1 cellular context compared by ENCODE assay signal in genomic region chr5:131265318-131265803, GRCh38.
TF ChIP-seq lines count a peak whose summit lies in the region.

No MANE protein-coding gene starts in this region.

TF ChIP-seq in GM12878, 131 proteins besides CTCF, POLR2A, EP300 and RAD21 (continued from another document and continues in another):
- TF ChIP-seq, protein P1, sequence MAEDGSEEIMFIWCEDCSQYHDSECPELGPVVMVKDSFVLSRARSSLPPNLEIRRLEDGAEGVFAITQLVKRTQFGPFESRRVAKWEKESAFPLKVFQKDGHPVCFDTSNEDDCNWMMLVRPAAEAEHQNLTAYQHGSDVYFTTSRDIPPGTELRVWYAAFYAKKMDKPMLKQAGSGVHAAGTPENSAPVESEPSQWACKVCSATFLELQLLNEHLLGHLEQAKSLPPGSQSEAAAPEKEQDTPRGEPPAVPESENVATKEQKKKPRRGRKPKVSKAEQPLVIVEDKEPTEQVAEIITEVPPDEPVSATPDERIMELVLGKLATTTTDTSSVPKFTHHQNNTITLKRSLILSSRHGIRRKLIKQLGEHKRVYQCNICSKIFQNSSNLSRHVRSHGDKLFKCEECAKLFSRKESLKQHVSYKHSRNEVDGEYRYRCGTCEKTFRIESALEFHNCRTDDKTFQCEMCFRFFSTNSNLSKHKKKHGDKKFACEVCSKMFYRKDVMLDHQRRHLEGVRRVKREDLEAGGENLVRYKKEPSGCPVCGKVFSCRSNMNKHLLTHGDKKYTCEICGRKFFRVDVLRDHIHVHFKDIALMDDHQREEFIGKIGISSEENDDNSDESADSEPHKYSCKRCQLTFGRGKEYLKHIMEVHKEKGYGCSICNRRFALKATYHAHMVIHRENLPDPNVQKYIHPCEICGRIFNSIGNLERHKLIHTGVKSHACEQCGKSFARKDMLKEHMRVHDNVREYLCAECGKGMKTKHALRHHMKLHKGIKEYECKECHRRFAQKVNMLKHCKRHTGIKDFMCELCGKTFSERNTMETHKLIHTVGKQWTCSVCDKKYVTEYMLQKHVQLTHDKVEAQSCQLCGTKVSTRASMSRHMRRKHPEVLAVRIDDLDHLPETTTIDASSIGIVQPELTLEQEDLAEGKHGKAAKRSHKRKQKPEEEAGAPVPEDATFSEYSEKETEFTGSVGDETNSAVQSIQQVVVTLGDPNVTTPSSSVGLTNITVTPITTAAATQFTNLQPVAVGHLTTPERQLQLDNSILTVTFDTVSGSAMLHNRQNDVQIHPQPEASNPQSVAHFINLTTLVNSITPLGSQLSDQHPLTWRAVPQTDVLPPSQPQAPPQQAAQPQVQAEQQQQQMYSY (CRISPR knock-in tag; IDR thresholded peaks at IDR 0.05), result no peak
- TF ChIP-seq NRF1 (conservative IDR thresholded peaks at IDR 0.05; ENCODE audit: low read depth, low read length) (no peak), PML (IDR thresholded peaks at IDR 0.05; ENCODE audit: low read length) (0 out of 2 replicates have a peak, but pooled peaks have one; percentile 28), HSF1 (IDR thresholded peaks at IDR 0.05; ENCODE audit: low read depth, low read length) (no peak), RB1 (IDR thresholded peaks at IDR 0.05; ENCODE audit: borderline replicate concordance) (no peak; the same call in 1 of the 2 replicates), RBBP5 (conservative IDR thresholded peaks at IDR 0.05) (no peak), BMI1 (IDR thresholded peaks at IDR 0.05; ENCODE audit: borderline replicate concordance) (0 out of 2 replicates have a peak, but pooled peaks have one; percentile 20), TAF1 (IDR thresholded peaks at IDR 0.05; ENCODE audit: borderline replicate concordance, low read depth, low read length) (no peak), E2F4 (IDR thresholded peaks at IDR 0.05; ENCODE audit: low read depth, low read length) (no peak), JUNB (IDR thresholded peaks at IDR 0.05) (peak; percentile 84), ETV6 (conservative IDR thresholded peaks at IDR 0.05 in 1 of 2, IDR thresholded peaks at IDR 0.05 in 1 of 2; ENCODE audit: borderline replicate concordance in 1 of 2, low read depth in 1 of 2) (no peak), IRF5 (IDR thresholded peaks at IDR 0.05; ENCODE audit: borderline replicate concordance) (no peak), RAD51 (IDR thresholded peaks at IDR 0.05) (0 out of 2 replicates have a peak, but pooled peaks have one; percentile 19), IRF4 (IDR thresholded peaks at IDR 0.05; ENCODE audit: low read depth, low read length) (no peak), CEBPB (IDR thresholded peaks at IDR 0.05; ENCODE audit: borderline replicate concordance in 1 of 2, low read depth in 2 of 2, low read length in 2 of 2) (no peak), RELA (IDR thresholded peaks at IDR 0.05; ENCODE audit: borderline replicate concordance, partially characterized antibody) (no peak), CBFB (IDR thresholded peaks at IDR 0.05; ENCODE audit: low read depth) (no peak), IKZF1 (conservative IDR thresholded peaks at IDR 0.05) (peak; percentile 72), POLR2AphosphoS2 (IDR thresholded peaks at IDR 0.05; ENCODE audit: low read depth, low read length) (no peak; the same call in 1 of the 2 replicates), STAT3 (IDR thresholded peaks at IDR 0.05; ENCODE audit: low read depth, low read length) (no peak), ATF7 (IDR thresholded peaks at IDR 0.05; ENCODE audit: low read depth) (peak; percentile 70), MYC (IDR thresholded peaks at IDR 0.05; ENCODE audit: insufficient read depth, insufficient read length, insufficient replicate concordance, low read length, severe bottlenecking) (no peak), MTA2 (IDR thresholded peaks at IDR 0.05; ENCODE audit: low read depth) (peak; percentile 68), SMC3 (IDR thresholded peaks at IDR 0.05; ENCODE audit: borderline replicate concordance, low read length) (peak; percentile 3; the same call in 1 of the 2 replicates), ZNF207 (IDR thresholded peaks at IDR 0.05; ENCODE audit: borderline replicate concordance) (no peak), BCL11A (IDR thresholded peaks at IDR 0.05; ENCODE audit: low read depth, low read length) (no peak), RFX5 (IDR thresholded peaks at IDR 0.05; ENCODE audit: low read depth, low read length) (no peak), MTA3 (IDR thresholded peaks at IDR 0.05; ENCODE audit: borderline replicate concordance, low read length) (no peak), SREBF2 (IDR thresholded peaks at IDR 0.05; ENCODE audit: low read length) (no peak), SPI1 (IDR thresholded peaks at IDR 0.05; ENCODE audit: borderline replicate concordance, insufficient read depth, low read depth, low read length) (no peak), KLF5 (IDR thresholded peaks at IDR 0.05; ENCODE audit: partially characterized antibody) (no peak)
- TF ChIP-seq, protein P2, sequence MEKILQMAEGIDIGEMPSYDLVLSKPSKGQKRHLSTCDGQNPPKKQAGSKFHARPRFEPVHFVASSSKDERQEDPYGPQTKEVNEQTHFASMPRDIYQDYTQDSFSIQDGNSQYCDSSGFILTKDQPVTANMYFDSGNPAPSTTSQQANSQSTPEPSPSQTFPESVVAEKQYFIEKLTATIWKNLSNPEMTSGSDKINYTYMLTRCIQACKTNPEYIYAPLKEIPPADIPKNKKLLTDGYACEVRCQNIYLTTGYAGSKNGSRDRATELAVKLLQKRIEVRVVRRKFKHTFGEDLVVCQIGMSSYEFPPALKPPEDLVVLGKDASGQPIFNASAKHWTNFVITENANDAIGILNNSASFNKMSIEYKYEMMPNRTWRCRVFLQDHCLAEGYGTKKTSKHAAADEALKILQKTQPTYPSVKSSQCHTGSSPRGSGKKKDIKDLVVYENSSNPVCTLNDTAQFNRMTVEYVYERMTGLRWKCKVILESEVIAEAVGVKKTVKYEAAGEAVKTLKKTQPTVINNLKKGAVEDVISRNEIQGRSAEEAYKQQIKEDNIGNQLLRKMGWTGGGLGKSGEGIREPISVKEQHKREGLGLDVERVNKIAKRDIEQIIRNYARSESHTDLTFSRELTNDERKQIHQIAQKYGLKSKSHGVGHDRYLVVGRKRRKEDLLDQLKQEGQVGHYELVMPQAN (conservative IDR thresholded peaks at IDR 0.05), result peak; percentile 70; the same call in 1 of the 2 replicates
- TF ChIP-seq, protein P3, sequence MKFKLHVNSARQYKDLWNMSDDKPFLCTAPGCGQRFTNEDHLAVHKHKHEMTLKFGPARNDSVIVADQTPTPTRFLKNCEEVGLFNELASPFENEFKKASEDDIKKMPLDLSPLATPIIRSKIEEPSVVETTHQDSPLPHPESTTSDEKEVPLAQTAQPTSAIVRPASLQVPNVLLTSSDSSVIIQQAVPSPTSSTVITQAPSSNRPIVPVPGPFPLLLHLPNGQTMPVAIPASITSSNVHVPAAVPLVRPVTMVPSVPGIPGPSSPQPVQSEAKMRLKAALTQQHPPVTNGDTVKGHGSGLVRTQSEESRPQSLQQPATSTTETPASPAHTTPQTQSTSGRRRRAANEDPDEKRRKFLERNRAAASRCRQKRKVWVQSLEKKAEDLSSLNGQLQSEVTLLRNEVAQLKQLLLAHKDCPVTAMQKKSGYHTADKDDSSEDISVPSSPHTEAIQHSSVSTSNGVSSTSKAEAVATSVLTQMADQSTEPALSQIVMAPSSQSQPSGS (IDR thresholded peaks at IDR 0.05; ENCODE audit: low read length), result peak; percentile 48; the same call in 1 of the 2 replicates
- TF ChIP-seq, protein P4, sequence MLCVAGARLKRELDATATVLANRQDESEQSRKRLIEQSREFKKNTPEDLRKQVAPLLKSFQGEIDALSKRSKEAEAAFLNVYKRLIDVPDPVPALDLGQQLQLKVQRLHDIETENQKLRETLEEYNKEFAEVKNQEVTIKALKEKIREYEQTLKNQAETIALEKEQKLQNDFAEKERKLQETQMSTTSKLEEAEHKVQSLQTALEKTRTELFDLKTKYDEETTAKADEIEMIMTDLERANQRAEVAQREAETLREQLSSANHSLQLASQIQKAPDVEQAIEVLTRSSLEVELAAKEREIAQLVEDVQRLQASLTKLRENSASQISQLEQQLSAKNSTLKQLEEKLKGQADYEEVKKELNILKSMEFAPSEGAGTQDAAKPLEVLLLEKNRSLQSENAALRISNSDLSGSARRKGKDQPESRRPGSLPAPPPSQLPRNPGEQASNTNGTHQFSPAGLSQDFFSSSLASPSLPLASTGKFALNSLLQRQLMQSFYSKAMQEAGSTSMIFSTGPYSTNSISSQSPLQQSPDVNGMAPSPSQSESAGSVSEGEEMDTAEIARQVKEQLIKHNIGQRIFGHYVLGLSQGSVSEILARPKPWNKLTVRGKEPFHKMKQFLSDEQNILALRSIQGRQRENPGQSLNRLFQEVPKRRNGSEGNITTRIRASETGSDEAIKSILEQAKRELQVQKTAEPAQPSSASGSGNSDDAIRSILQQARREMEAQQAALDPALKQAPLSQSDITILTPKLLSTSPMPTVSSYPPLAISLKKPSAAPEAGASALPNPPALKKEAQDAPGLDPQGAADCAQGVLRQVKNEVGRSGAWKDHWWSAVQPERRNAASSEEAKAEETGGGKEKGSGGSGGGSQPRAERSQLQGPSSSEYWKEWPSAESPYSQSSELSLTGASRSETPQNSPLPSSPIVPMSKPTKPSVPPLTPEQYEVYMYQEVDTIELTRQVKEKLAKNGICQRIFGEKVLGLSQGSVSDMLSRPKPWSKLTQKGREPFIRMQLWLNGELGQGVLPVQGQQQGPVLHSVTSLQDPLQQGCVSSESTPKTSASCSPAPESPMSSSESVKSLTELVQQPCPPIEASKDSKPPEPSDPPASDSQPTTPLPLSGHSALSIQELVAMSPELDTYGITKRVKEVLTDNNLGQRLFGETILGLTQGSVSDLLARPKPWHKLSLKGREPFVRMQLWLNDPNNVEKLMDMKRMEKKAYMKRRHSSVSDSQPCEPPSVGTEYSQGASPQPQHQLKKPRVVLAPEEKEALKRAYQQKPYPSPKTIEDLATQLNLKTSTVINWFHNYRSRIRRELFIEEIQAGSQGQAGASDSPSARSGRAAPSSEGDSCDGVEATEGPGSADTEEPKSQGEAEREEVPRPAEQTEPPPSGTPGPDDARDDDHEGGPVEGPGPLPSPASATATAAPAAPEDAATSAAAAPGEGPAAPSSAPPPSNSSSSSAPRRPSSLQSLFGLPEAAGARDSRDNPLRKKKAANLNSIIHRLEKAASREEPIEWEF (IDR thresholded peaks at IDR 0.05; ENCODE audit: insufficient replicate concordance, low read depth, low read length), result no peak
- TF ChIP-seq, protein P5, sequence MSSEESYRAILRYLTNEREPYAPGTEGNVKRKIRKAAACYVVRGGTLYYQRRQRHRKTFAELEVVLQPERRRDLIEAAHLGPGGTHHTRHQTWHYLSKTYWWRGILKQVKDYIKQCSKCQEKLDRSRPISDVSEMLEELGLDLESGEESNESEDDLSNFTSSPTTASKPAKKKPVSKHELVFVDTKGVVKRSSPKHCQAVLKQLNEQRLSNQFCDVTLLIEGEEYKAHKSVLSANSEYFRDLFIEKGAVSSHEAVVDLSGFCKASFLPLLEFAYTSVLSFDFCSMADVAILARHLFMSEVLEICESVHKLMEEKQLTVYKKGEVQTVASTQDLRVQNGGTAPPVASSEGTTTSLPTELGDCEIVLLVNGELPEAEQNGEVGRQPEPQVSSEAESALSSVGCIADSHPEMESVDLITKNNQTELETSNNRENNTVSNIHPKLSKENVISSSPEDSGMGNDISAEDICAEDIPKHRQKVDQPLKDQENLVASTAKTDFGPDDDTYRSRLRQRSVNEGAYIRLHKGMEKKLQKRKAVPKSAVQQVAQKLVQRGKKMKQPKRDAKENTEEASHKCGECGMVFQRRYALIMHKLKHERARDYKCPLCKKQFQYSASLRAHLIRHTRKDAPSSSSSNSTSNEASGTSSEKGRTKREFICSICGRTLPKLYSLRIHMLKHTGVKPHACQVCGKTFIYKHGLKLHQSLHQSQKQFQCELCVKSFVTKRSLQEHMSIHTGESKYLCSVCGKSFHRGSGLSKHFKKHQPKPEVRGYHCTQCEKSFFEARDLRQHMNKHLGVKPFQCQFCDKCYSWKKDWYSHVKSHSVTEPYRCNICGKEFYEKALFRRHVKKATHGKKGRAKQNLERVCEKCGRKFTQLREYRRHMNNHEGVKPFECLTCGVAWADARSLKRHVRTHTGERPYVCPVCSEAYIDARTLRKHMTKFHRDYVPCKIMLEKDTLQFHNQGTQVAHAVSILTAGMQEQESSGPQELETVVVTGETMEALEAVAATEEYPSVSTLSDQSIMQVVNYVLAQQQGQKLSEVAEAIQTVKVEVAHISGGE (CRISPR knock-in tag; IDR thresholded peaks at IDR 0.05), result no peak
- TF ChIP-seq, protein P6, sequence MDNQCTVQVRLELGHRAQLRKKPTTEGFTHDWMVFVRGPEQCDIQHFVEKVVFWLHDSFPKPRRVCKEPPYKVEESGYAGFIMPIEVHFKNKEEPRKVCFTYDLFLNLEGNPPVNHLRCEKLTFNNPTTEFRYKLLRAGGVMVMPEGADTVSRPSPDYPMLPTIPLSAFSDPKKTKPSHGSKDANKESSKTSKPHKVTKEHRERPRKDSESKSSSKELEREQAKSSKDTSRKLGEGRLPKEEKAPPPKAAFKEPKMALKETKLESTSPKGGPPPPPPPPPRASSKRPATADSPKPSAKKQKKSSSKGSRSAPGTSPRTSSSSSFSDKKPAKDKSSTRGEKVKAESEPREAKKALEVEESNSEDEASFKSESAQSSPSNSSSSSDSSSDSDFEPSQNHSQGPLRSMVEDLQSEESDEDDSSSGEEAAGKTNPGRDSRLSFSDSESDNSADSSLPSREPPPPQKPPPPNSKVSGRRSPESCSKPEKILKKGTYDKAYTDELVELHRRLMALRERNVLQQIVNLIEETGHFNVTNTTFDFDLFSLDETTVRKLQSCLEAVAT (IDR thresholded peaks at IDR 0.05), result peak; percentile 80; the same call in 1 of the 2 replicates
